Comparison of ENCODE assay signal across 10 cellular contexts in the genomic region with DNA sequence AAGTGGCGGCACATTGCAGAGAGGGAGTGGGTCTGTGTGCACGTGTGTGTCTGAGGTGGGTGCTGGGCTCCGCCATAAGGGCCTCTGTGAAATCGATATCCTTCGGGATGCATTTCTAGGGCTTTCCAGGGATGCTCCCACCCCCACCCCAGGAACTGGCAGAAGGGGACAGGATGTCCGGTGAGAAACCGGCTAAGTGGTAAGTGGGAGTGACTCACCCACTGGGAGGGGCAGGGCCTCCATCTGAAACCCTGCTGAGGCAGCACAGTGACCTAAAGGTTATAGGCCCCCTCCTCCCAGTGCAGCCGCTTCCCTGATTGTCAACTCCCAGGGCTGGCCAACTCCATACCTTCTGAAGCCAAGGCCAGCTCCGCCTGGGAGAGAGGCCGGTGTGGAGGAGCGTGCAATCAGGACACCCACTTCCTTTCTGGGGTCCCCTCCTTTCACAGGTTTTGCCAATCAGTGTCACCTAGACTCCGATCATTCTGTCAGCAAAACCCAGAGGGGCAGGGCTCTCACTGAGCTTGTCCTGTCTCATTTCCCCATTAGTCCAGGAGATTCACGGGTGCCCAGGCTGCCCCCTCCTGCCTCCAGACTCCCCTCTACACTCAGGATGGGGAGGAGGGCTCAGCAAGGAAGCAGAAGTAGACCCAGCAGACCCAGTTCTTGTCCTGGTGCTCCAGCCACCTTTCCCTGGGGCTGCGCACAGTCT. TPM values are rescaled to one million over a fixed set of nuclear protein-coding genes. Genes with fewer than 3 reads are reported as not detected.
A peak's percentile ranks its signal among the peaks of the same experiment; 100 is the strongest.
DNase-seq lines count a peak whose midpoint lies in the region; ATAC-seq, FAIRE-seq and TF ChIP-seq lines count a peak whose summit lies in the region.
"Had no signal": no experiment of that assay in that cellular context is flagged by ENCODE, and none has a peak within 500 bp of the region (broad histone marks: within the 10 kb centered on the region; RNA-seq: fewer than 3 reads in every experiment).

No MANE protein-coding gene starts in this region.

- peaks cover 4% of the 10 kb centered on the region for H3K4me1 Mint-ChIP-seq in astrocyte (ENCODE audit: low read depth, unreplicated experiment)

- ATAC-seq in left lobe of liver: peak; percentile 37

- H3K9me3 Mint-ChIP-seq in astrocyte (ENCODE audit: unreplicated experiment): no peaks in the 10 kb centered on the region

- H2AFZ ChIP-seq in astrocyte (ENCODE audit: low read depth, low read length): peak overlapping the region; percentile 64

- DNase-seq in AG08396 (ENCODE audit: low spot score): peak; percentile 78
- DNase-seq in HT1080 (ENCODE audit: low read depth): peak; percentile 95
- peak; percentile 66 for DNase-seq in astrocyte (ENCODE audit: low read depth)
- DNase-seq in left lobe of liver (ENCODE audit: low spot score): no peak
- DNase-seq in NCI-H345 treated with DMSO at 0.1 percent for 48 hours (lab: John Stamatoyannopoulos, UW; ENCODE audit: unreplicated experiment): no peak
- no peak for DNase-seq in NCI-H1436 (lab: John Stamatoyannopoulos, UW)
- no peak for DNase-seq in cerebellar nuclear complex (lab: John Stamatoyannopoulos, UW)
- DNase-seq in putamen (ENCODE audit: low spot score): no peak

- no peaks in the 10 kb centered on the region for H3K27me3 ChIP-seq in astrocyte (ENCODE audit: insufficient read depth, low read length)

- H3K4me3 Mint-ChIP-seq in astrocyte (ENCODE audit: unreplicated experiment): no peak overlapping the region

- H3K27ac Mint-ChIP-seq in astrocyte (ENCODE audit: unreplicated experiment): peak overlapping the region; percentile 58

- H3K4me2 ChIP-seq in astrocyte (ENCODE audit: low read length): peak overlapping the region; percentile 66

- H3K79me2 ChIP-seq in astrocyte (ENCODE audit: insufficient read depth, low read length): peaks cover 6% of the 10 kb centered on the region

- H3K36me3 Mint-ChIP-seq in astrocyte (ENCODE audit: low read depth, unreplicated experiment): peaks cover 15% of the 10 kb centered on the region

- peaks cover 17% of the 10 kb centered on the region for H3K4me1 ChIP-seq in astrocyte (ENCODE audit: insufficient read depth, low read length)

- H4K20me1 ChIP-seq in astrocyte (ENCODE audit: insufficient read depth, low read length): peaks cover 16% of the 10 kb centered on the region

- no peak for FAIRE-seq in astrocyte (lab: Jason Lieb, UNC)
- FAIRE-seq: endometrium had no signal

- no peaks in the 10 kb centered on the region for H3K9me3 ChIP-seq in astrocyte (ENCODE audit: insufficient read depth, low read depth, low read length)

- peak overlapping the region; percentile 32 for H3K9ac ChIP-seq in astrocyte (ENCODE audit: low read length)

- H3K27me3 Mint-ChIP-seq in astrocyte (ENCODE audit: low read depth, unreplicated experiment): peaks cover 49% of the 10 kb centered on the region

- H3K36me3 ChIP-seq in astrocyte (ENCODE audit: insufficient read depth, low read length): no peaks in the 10 kb centered on the region

- TF ChIP-seq CTCF in astrocyte (IDR thresholded peaks at IDR 0.05; ENCODE audit: insufficient read depth, low read depth, low read length): no peak

- H3K27ac ChIP-seq in astrocyte (ENCODE audit: low read depth, low read length): peak overlapping the region; percentile 40
- H3K27ac ChIP-seq: VCaP had no signal

- no peak overlapping the region for H3K4me3 ChIP-seq in astrocyte (ENCODE audit: insufficient read depth, low read depth, low read length)

RNA-seq across cellular contexts. Expression of a gene that starts 44.5 kb away (rescaled TPM):
- total RNA-seq in HT1080 (2014; rRNA removed; shearing (Covaris generic)): 14.8 and 18.4 TPM in 2 replicates
- polyA plus RNA-seq in HT1080 (2015; cell fraction: cytosol; rRNA removed): 13.1 and 15.3 TPM in 2 replicates
- polyA plus RNA-seq in HT1080 (2015; cell fraction: nucleus; rRNA removed): 9.3 and 11.1 TPM in 2 replicates
- 16.9 and 17.7 TPM in 2 replicates for total RNA-seq in astrocyte
- total RNA-seq in left lobe of liver: 6.5 TPM

Comparison
In these comparisons a context has a peak if more than half of its experiments do, and no peak if none do; other contexts are left out.
1. DNase-seq: peak in AG08396 (single experiment), HT1080 (single experiment) and astrocyte (single experiment); none in left lobe of liver (single experiment), NCI-H345 treated with DMSO at 0.1 percent for 48 hours (single experiment), NCI-H1436 (single experiment), cerebellar nuclear complex (0 of 2) and putamen (single experiment).